Comparison of ENCODE assay signal across 1 cellular context in the genomic region with DNA sequence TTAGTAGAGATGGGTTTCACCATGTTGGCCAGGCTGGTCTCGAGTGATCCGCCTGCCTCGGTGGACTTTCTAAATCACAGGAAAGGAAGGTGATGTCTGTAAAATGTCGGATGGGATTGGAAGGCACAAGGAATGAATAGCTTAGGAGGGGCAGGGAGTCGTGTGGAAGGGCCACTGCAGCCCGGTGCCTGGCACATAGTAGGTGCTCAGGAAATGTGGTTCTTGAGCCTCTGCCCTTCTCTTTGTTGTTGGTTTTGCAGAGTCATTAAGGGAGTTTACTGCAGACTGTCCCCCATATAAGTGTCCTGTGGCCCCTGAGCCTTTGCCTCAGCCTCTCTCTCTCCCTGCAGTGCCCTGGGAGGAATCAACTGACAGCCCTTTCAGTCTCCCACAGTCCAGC.
A peak's percentile ranks its signal among the peaks of the same experiment; 100 is the strongest.
TF ChIP-seq lines count a peak whose summit lies in the region.

No MANE protein-coding gene starts in this region.

TF ChIP-seq in K562, 482 proteins besides CTCF, POLR2A, EP300 and RAD21:
- no peak for TF ChIP-seq ZNF583 (CRISPR knock-in tag; IDR thresholded peaks at IDR 0.05)
- peak; percentile 91 for TF ChIP-seq ZKSCAN1 (IDR thresholded peaks at IDR 0.05; ENCODE audit: low read depth, low read length)
- TF ChIP-seq ELF2 (CRISPR knock-in tag; IDR thresholded peaks at IDR 0.05): no peak
- TF ChIP-seq ZNF175 (CRISPR knock-in tag; IDR thresholded peaks at IDR 0.05; ENCODE audit: low read depth): no peak
- TF ChIP-seq TAF1 (IDR thresholded peaks at IDR 0.05; ENCODE audit: control insufficient read depth, extremely low read depth, insufficient read depth, low read length, severe bottlenecking): no peak
- no peak for TF ChIP-seq ESRRA (IDR thresholded peaks at IDR 0.05; ENCODE audit: borderline replicate concordance, low read depth)
- TF ChIP-seq, protein P1, sequence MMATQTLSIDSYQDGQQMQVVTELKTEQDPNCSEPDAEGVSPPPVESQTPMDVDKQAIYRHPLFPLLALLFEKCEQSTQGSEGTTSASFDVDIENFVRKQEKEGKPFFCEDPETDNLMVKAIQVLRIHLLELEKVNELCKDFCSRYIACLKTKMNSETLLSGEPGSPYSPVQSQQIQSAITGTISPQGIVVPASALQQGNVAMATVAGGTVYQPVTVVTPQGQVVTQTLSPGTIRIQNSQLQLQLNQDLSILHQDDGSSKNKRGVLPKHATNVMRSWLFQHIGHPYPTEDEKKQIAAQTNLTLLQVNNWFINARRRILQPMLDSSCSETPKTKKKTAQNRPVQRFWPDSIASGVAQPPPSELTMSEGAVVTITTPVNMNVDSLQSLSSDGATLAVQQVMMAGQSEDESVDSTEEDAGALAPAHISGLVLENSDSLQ (IDR thresholded peaks at IDR 0.05): no peak
